Comparison of ENCODE assay signal across 2 cellular contexts in the genomic region with DNA sequence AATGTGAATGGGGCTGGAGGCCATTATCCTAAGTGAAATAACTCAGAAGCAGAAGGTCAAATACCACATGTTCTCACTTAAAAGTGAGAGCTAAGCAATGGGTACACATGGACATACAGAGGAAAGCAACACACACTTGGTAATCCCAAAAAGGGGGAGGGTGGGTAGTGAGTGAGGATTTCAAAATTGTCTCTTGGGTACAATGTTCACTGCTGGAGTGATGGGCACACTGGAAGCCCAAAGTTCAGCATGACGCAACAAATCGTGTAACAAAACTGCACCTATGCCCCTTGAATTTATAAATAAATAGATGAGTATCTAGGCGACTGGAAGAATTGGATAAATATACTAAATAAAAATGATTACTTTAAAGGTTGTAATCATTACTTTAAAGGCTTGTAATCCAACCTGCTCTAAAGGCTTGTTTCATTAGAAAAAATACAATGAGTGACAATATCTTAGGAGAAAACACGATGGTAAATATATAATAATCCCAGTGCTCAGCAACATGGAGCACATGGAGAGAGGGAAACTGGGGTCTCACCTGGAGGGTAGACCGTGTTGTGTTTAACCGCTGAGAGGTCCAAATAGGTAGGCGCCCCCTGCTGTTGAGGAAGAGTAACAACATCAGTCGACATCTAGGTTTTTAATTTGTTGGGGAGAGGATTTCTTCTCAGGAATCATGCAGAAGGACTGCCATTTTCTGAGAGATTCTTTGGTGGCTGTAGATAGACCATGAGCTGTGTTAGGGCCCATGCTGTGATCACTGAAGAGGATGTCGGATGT.
TF ChIP-seq lines count a peak whose summit lies in the region.

No MANE protein-coding gene starts in this region.

TF ChIP-seq in WTC11, 78 proteins besides CTCF, POLR2A, EP300 and RAD21 (continues in another document):
- no peak for TF ChIP-seq ZNF512 (CRISPR knock-in tag; IDR thresholded peaks at IDR 0.05; ENCODE audit: borderline replicate concordance)
- no peak for TF ChIP-seq CREM (CRISPR knock-in tag; IDR thresholded peaks at IDR 0.05)
- TF ChIP-seq, protein P1, sequence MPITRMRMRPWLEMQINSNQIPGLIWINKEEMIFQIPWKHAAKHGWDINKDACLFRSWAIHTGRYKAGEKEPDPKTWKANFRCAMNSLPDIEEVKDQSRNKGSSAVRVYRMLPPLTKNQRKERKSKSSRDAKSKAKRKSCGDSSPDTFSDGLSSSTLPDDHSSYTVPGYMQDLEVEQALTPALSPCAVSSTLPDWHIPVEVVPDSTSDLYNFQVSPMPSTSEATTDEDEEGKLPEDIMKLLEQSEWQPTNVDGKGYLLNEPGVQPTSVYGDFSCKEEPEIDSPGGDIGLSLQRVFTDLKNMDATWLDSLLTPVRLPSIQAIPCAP (CRISPR knock-in tag; IDR thresholded peaks at IDR 0.05): no peak
- no peak for TF ChIP-seq ZNF416 (CRISPR knock-in tag; IDR thresholded peaks at IDR 0.05)
- TF ChIP-seq, protein P2, sequence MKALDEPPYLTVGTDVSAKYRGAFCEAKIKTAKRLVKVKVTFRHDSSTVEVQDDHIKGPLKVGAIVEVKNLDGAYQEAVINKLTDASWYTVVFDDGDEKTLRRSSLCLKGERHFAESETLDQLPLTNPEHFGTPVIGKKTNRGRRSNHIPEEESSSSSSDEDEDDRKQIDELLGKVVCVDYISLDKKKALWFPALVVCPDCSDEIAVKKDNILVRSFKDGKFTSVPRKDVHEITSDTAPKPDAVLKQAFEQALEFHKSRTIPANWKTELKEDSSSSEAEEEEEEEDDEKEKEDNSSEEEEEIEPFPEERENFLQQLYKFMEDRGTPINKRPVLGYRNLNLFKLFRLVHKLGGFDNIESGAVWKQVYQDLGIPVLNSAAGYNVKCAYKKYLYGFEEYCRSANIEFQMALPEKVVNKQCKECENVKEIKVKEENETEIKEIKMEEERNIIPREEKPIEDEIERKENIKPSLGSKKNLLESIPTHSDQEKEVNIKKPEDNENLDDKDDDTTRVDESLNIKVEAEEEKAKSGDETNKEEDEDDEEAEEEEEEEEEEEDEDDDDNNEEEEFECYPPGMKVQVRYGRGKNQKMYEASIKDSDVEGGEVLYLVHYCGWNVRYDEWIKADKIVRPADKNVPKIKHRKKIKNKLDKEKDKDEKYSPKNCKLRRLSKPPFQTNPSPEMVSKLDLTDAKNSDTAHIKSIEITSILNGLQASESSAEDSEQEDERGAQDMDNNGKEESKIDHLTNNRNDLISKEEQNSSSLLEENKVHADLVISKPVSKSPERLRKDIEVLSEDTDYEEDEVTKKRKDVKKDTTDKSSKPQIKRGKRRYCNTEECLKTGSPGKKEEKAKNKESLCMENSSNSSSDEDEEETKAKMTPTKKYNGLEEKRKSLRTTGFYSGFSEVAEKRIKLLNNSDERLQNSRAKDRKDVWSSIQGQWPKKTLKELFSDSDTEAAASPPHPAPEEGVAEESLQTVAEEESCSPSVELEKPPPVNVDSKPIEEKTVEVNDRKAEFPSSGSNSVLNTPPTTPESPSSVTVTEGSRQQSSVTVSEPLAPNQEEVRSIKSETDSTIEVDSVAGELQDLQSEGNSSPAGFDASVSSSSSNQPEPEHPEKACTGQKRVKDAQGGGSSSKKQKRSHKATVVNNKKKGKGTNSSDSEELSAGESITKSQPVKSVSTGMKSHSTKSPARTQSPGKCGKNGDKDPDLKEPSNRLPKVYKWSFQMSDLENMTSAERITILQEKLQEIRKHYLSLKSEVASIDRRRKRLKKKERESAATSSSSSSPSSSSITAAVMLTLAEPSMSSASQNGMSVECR (CRISPR knock-in tag; IDR thresholded peaks at IDR 0.05; ENCODE audit: borderline replicate concordance): no peak
- no peak for TF ChIP-seq CBFB (CRISPR knock-in tag; IDR thresholded peaks at IDR 0.05; ENCODE audit: low read depth)
- TF ChIP-seq, protein P3, sequence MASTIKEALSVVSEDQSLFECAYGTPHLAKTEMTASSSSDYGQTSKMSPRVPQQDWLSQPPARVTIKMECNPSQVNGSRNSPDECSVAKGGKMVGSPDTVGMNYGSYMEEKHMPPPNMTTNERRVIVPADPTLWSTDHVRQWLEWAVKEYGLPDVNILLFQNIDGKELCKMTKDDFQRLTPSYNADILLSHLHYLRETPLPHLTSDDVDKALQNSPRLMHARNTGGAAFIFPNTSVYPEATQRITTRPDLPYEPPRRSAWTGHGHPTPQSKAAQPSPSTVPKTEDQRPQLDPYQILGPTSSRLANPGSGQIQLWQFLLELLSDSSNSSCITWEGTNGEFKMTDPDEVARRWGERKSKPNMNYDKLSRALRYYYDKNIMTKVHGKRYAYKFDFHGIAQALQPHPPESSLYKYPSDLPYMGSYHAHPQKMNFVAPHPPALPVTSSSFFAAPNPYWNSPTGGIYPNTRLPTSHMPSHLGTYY (CRISPR knock-in tag; IDR thresholded peaks at IDR 0.05): no peak
- no peak for TF ChIP-seq ZNF671 (CRISPR knock-in tag; IDR thresholded peaks at IDR 0.05)
- no peak for TF ChIP-seq FOXP1 (CRISPR knock-in tag; IDR thresholded peaks at IDR 0.05; ENCODE audit: borderline replicate concordance)

TF ChIP-seq in HepG2, 621 proteins besides CTCF, POLR2A, EP300 and RAD21 (continued from another document and continues in another):
- TF ChIP-seq, protein P4, sequence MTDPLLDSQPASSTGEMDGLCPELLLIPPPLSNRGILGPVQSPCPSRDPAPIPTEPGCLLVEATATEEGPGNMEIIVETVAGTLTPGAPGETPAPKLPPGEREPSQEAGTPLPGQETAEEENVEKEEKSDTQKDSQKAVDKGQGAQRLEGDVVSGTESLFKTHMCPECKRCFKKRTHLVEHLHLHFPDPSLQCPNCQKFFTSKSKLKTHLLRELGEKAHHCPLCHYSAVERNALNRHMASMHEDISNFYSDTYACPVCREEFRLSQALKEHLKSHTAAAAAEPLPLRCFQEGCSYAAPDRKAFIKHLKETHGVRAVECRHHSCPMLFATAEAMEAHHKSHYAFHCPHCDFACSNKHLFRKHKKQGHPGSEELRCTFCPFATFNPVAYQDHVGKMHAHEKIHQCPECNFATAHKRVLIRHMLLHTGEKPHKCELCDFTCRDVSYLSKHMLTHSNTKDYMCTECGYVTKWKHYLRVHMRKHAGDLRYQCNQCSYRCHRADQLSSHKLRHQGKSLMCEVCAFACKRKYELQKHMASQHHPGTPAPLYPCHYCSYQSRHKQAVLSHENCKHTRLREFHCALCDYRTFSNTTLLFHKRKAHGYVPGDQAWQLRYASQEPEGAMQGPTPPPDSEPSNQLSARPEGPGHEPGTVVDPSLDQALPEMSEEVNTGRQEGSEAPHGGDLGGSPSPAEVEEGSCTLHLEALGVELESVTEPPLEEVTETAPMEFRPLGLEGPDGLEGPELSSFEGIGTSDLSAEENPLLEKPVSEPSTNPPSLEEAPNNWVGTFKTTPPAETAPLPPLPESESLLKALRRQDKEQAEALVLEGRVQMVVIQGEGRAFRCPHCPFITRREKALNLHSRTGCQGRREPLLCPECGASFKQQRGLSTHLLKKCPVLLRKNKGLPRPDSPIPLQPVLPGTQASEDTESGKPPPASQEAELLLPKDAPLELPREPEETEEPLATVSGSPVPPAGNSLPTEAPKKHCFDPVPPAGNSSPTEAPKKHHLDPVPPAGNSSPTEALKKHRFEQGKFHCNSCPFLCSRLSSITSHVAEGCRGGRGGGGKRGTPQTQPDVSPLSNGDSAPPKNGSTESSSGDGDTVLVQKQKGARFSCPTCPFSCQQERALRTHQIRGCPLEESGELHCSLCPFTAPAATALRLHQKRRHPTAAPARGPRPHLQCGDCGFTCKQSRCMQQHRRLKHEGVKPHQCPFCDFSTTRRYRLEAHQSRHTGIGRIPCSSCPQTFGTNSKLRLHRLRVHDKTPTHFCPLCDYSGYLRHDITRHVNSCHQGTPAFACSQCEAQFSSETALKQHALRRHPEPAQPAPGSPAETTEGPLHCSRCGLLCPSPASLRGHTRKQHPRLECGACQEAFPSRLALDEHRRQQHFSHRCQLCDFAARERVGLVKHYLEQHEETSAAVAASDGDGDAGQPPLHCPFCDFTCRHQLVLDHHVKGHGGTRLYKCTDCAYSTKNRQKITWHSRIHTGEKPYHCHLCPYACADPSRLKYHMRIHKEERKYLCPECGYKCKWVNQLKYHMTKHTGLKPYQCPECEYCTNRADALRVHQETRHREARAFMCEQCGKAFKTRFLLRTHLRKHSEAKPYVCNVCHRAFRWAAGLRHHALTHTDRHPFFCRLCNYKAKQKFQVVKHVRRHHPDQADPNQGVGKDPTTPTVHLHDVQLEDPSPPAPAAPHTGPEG (CRISPR knock-in tag; IDR thresholded peaks at IDR 0.05): no peak
- TF ChIP-seq DNMT3B (CRISPR knock-in tag; conservative IDR thresholded peaks at IDR 0.05) (no peak), HNF4G (IDR thresholded peaks at IDR 0.05; ENCODE audit: borderline replicate concordance, low read depth, low read length) (peak; percentile 46; the same call in 1 of the 2 replicates), HNF4G (CRISPR knock-in tag; IDR thresholded peaks at IDR 0.05; ENCODE audit: borderline replicate concordance, low read depth) (no peak), IKZF4 (CRISPR knock-in tag; IDR thresholded peaks at IDR 0.05; ENCODE audit: borderline replicate concordance, low read depth, not compliant biosample characterization) (no peak), ZNF75D (CRISPR knock-in tag; IDR thresholded peaks at IDR 0.05; ENCODE audit: borderline replicate concordance) (no peak), ZNF558 (CRISPR knock-in tag; IDR thresholded peaks at IDR 0.05; ENCODE audit: borderline replicate concordance) (no peak), ZBTB20 (CRISPR knock-in tag; IDR thresholded peaks at IDR 0.05; ENCODE audit: borderline replicate concordance, low read depth) (no peak), NAIF1 (CRISPR knock-in tag; IDR thresholded peaks at IDR 0.05; ENCODE audit: borderline replicate concordance) (no peak), UBTF (CRISPR knock-in tag; IDR thresholded peaks at IDR 0.05) (no peak), ZNF414 (CRISPR knock-in tag; IDR thresholded peaks at IDR 0.05) (no peak), HDAC2 (CRISPR knock-in tag; IDR thresholded peaks at IDR 0.05) (no peak), EHMT2 (IDR thresholded peaks at IDR 0.05; ENCODE audit: borderline replicate concordance, low read depth, low read length) (no peak), CEBPG (CRISPR knock-in tag; IDR thresholded peaks at IDR 0.05) (0 out of 2 replicates have a peak, but pooled peaks have one; percentile 48), ZMAT3 (CRISPR knock-in tag; conservative IDR thresholded peaks at IDR 0.05) (no peak), ZNF761 (CRISPR knock-in tag; conservative IDR thresholded peaks at IDR 0.05) (no peak), SMAD1 (CRISPR knock-in tag; IDR thresholded peaks at IDR 0.05; ENCODE audit: borderline replicate concordance, low read depth) (no peak), NCOR1 (IDR thresholded peaks at IDR 0.05; ENCODE audit: borderline replicate concordance, low read length) (peak; percentile 73; the same call in 1 of the 2 replicates), HNF4A (CRISPR knock-in tag; IDR thresholded peaks at IDR 0.05) (peak; percentile 79)
- TF ChIP-seq, protein P5, sequence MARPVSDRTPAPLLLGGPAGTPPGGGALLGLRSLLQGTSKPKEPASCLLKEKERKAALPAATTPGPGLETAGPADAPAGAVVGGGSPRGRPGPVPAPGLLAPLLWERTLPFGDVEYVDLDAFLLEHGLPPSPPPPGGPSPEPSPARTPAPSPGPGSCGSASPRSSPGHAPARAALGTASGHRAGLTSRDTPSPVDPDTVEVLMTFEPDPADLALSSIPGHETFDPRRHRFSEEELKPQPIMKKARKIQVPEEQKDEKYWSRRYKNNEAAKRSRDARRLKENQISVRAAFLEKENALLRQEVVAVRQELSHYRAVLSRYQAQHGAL (CRISPR knock-in tag; IDR thresholded peaks at IDR 0.05; ENCODE audit: not compliant biosample characterization): no peak
- TF ChIP-seq, protein P6, sequence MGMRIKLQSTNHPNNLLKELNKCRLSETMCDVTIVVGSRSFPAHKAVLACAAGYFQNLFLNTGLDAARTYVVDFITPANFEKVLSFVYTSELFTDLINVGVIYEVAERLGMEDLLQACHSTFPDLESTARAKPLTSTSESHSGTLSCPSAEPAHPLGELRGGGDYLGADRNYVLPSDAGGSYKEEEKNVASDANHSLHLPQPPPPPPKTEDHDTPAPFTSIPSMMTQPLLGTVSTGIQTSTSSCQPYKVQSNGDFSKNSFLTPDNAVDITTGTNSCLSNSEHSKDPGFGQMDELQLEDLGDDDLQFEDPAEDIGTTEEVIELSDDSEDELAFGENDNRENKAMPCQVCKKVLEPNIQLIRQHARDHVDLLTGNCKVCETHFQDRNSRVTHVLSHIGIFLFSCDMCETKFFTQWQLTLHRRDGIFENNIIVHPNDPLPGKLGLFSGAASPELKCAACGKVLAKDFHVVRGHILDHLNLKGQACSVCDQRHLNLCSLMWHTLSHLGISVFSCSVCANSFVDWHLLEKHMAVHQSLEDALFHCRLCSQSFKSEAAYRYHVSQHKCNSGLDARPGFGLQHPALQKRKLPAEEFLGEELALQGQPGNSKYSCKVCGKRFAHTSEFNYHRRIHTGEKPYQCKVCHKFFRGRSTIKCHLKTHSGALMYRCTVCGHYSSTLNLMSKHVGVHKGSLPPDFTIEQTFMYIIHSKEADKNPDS (CRISPR knock-in tag; IDR thresholded peaks at IDR 0.05): no peak
